1 cellular context compared by ENCODE assay signal in genomic region chr2:121804997-121805766, GRCh38.
TF ChIP-seq lines count a peak whose summit lies in the region.

No MANE protein-coding gene starts in this region.

TF ChIP-seq in HepG2, 621 proteins besides CTCF, POLR2A, EP300 and RAD21:
- TF ChIP-seq PAWR (CRISPR knock-in tag; IDR thresholded peaks at IDR 0.05; ENCODE audit: borderline replicate concordance) (no peak), ZNF225 (CRISPR knock-in tag; IDR thresholded peaks at IDR 0.05) (no peak), REST (IDR thresholded peaks at IDR 0.05; ENCODE audit: borderline replicate concordance in 1 of 2, low read depth in 1 of 2, low read length in 2 of 2) (no peak), AHR (CRISPR knock-in tag; IDR thresholded peaks at IDR 0.05) (no peak), RCOR2 (CRISPR knock-in tag; IDR thresholded peaks at IDR 0.05) (no peak), MED1 (CRISPR knock-in tag; IDR thresholded peaks at IDR 0.05) (no peak), MZF1 (CRISPR knock-in tag; IDR thresholded peaks at IDR 0.05; ENCODE audit: borderline replicate concordance) (no peak), HOXA5 (CRISPR knock-in tag; IDR thresholded peaks at IDR 0.05) (no peak), ZNF263 (CRISPR knock-in tag; IDR thresholded peaks at IDR 0.05) (no peak)
